In genomic region chr17:29693751-29694150, GRCh38 we compare ENCODE assay signal across 2 cellular contexts.
TF ChIP-seq lines count a peak whose summit lies in the region.

No MANE protein-coding gene starts in this region.

TF ChIP-seq in IMR-90, 13 proteins besides CTCF, POLR2A, EP300 and RAD21:
- TF ChIP-seq MAZ (IDR thresholded peaks at IDR 0.05; ENCODE audit: borderline replicate concordance, low read depth, low read length) (no peak), BHLHE40 (IDR thresholded peaks at IDR 0.05; ENCODE audit: low read depth, low read length) (no peak), RFX5 (IDR thresholded peaks at IDR 0.05; ENCODE audit: low read depth, low read length) (no peak), FOS (IDR thresholded peaks at IDR 0.05; ENCODE audit: low read depth, low read length) (no peak), NFE2L2 (IDR thresholded peaks at IDR 0.05; ENCODE audit: low read depth, low read length) (no peak), MXI1 (IDR thresholded peaks at IDR 0.05; ENCODE audit: borderline replicate concordance, low read depth, low read length) (no peak), CEBPB (IDR thresholded peaks at IDR 0.05; ENCODE audit: low read depth, low read length) (no peak), SMC3 (IDR thresholded peaks at IDR 0.05; ENCODE audit: low read depth, low read length) (no peak), MAFK (IDR thresholded peaks at IDR 0.05; ENCODE audit: low read depth, low read length) (no peak), USF2 (IDR thresholded peaks at IDR 0.05; ENCODE audit: low read depth, low read length) (no peak), CHD1 (IDR thresholded peaks at IDR 0.05; ENCODE audit: low read depth, low read length) (no peak)
- TF ChIP-seq, protein P1, sequence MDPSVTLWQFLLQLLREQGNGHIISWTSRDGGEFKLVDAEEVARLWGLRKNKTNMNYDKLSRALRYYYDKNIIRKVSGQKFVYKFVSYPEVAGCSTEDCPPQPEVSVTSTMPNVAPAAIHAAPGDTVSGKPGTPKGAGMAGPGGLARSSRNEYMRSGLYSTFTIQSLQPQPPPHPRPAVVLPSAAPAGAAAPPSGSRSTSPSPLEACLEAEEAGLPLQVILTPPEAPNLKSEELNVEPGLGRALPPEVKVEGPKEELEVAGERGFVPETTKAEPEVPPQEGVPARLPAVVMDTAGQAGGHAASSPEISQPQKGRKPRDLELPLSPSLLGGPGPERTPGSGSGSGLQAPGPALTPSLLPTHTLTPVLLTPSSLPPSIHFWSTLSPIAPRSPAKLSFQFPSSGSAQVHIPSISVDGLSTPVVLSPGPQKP (IDR thresholded peaks at IDR 0.05; ENCODE audit: borderline replicate concordance, low read depth, low read length), result no peak
TF ChIP-seq in IMR-90: peak in this region for 0.

TF ChIP-seq in K562, 482 proteins besides CTCF, POLR2A, EP300 and RAD21:
- TF ChIP-seq ESRRA (IDR thresholded peaks at IDR 0.05; ENCODE audit: borderline replicate concordance, low read depth) (no peak), FOXM1 (IDR thresholded peaks at IDR 0.05; ENCODE audit: low read depth) (no peak), FOXM1 (CRISPR knock-in tag; IDR thresholded peaks at IDR 0.05; ENCODE audit: low read depth) (no peak), HMGXB4 (CRISPR knock-in tag; IDR thresholded peaks at IDR 0.05) (no peak), ZBTB9 (CRISPR knock-in tag; IDR thresholded peaks at IDR 0.05) (no peak), NR2C1 (IDR thresholded peaks at IDR 0.05) (no peak), NR2C1 (tag; IDR thresholded peaks at IDR 0.05) (no peak), XRCC3 (IDR thresholded peaks at IDR 0.05) (no peak), PURB (CRISPR knock-in tag; IDR thresholded peaks at IDR 0.05; ENCODE audit: low read depth) (no peak), CBFA2T2 (conservative IDR thresholded peaks at IDR 0.05) (no peak), E2F3 (CRISPR knock-in tag; IDR thresholded peaks at IDR 0.05) (no peak), ZNF639 (CRISPR knock-in tag; conservative IDR thresholded peaks at IDR 0.05 in 1 of 2, IDR thresholded peaks at IDR 0.05 in 1 of 2) (no peak), HEY1 (CRISPR knock-in tag; IDR thresholded peaks at IDR 0.05; ENCODE audit: borderline replicate concordance) (no peak)
- TF ChIP-seq, protein P2, sequence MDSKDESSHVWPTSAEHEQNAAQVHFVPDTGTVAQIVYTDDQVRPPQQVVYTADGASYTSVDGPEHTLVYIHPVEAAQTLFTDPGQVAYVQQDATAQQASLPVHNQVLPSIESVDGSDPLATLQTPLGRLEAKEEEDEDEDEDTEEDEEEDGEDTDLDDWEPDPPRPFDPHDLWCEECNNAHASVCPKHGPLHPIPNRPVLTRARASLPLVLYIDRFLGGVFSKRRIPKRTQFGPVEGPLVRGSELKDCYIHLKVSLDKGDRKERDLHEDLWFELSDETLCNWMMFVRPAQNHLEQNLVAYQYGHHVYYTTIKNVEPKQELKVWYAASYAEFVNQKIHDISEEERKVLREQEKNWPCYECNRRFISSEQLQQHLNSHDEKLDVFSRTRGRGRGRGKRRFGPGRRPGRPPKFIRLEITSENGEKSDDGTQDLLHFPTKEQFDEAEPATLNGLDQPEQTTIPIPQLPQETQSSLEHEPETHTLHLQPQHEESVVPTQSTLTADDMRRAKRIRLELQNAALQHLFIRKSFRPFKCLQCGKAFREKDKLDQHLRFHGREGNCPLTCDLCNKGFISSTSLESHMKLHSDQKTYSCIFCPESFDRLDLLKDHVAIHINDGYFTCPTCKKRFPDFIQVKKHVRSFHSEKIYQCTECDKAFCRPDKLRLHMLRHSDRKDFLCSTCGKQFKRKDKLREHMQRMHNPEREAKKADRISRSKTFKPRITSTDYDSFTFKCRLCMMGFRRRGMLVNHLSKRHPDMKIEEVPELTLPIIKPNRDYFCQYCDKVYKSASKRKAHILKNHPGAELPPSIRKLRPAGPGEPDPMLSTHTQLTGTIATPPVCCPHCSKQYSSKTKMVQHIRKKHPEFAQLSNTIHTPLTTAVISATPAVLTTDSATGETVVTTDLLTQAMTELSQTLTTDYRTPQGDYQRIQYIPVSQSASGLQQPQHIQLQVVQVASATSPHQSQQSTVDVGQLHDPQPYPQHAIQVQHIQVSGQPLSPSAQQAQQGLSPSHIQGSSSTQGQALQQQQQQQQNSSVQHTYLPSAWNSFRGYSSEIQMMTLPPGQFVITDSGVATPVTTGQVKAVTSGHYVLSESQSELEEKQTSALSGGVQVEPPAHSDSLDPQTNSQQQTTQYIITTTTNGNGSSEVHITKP (IDR thresholded peaks at IDR 0.05; ENCODE audit: partially characterized antibody), result no peak
- TF ChIP-seq, protein P3, sequence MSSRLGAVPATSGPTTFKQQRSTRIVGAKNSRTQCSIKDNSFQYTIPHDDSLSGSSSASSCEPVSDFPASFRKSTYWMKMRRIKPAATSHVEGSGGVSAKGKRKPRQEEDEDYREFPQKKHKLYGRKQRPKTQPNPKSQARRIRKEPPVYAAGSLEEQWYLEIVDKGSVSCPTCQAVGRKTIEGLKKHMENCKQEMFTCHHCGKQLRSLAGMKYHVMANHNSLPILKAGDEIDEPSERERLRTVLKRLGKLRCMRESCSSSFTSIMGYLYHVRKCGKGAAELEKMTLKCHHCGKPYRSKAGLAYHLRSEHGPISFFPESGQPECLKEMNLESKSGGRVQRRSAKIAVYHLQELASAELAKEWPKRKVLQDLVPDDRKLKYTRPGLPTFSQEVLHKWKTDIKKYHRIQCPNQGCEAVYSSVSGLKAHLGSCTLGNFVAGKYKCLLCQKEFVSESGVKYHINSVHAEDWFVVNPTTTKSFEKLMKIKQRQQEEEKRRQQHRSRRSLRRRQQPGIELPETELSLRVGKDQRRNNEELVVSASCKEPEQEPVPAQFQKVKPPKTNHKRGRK (tag; IDR thresholded peaks at IDR 0.05), result no peak
